27 cellular contexts compared by ENCODE assay signal in the genomic region with DNA sequence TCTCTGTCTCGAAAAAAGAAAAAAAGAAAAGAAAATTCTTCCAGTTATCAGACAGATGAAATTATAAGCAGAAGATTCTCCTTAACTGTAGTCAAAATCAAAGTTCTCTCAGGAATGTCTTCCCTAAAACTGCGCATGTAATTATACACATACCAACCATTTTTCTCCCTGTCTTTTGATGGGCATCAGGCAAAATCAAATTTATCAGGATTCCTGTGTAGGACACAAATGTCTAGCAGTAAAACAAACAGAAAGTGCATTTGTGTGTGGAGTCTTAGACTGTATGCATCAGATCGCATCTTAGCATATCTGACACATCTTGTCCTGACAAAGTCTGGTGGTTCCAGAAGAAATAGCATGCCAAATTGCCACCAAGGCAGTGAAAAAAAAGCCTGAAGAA. TPM values are rescaled to one million over a fixed set of nuclear protein-coding genes. Genes with fewer than 3 reads are reported as not detected.
"Had no signal": no experiment of that assay in that cellular context is flagged by ENCODE, and none has a peak within 500 bp of the region (broad histone marks: within the 10 kb centered on the region; RNA-seq: fewer than 3 reads in every experiment).

No MANE protein-coding gene starts in this region.

- H3K9me3 ChIP-seq: esophagus muscularis mucosa, gastrocnemius medialis had no signal

- H3K4me3 ChIP-seq: esophagus muscularis mucosa, gastrocnemius medialis had no signal

- H3K27me3 ChIP-seq: brain microvascular endothelial cell, esophagus muscularis mucosa, foreskin keratinocyte, gastrocnemius medialis had no signal

- H3K36me3 ChIP-seq: brain microvascular endothelial cell, esophagus muscularis mucosa, gastrocnemius medialis had no signal

- DNase-seq: activated CD4-positive, alpha-beta memory T cell treated with anti-CD3 and anti-CD28 coated beads, Interleukin-2, amount 10 ng/mL, durations not matched to agents 7 days and 5 days; activated CD4-positive, alpha-beta T cell treated with anti-CD3 and anti-CD28 coated beads for 1 hour; activated CD4-positive, alpha-beta T cell treated with anti-CD3 and anti-CD28 coated beads for 4 hours; activated CD4-positive, alpha-beta T cell treated with anti-CD3 and anti-CD28 coated beads, Interleukin-2, amount 10 ng/mL, durations not matched to agents 7 days and 5 days; activated CD4-positive, alpha-beta T cell treated with anti-CD3 and anti-CD28 coated beads, Interleukin-2, amount 50 U/mL, for 4 hours; activated effector memory CD4-positive, alpha-beta T cell treated with Interleukin-2 at 50 U/mL for 16 hours; activated gamma-delta T cell treated with Interleukin-2 at 50 U/mL for 16 hours; activated naive CD4-positive, alpha-beta T cell treated with anti-CD3 and anti-CD28 coated beads, Interleukin-2, amount 50 U/mL, for 16 hours; activated naive CD4-positive, alpha-beta T cell treated with Interleukin-2 at 50 U/mL for 16 hours; activated T-cell treated with anti-CD3 and anti-CD28 coated beads, Interleukin-2, amount 50 U/mL, for 4 hours; amniotic stem cell; anterior cingulate cortex; brain microvascular endothelial cell; cortex of kidney; dermis blood vessel endothelial cell; effector CD4-positive, alpha-beta T cell; effector memory CD8-positive, alpha-beta T cell; erythroblast; foreskin keratinocyte; gastrocnemius medialis; glutamatergic neuron; T-helper 2 cell had no signal

- H3K27ac ChIP-seq: brain microvascular endothelial cell, esophagus muscularis mucosa, foreskin keratinocyte, gastrocnemius medialis, VCaP had no signal

- ATAC-seq: activated T-cell treated with anti-CD3 and anti-CD28 coated beads, Interleukin-2, amount 50 U/mL, for 4 hours; activated T-helper 17 cell treated with anti-CD3 and anti-CD28 coated beads, Interleukin-2, amount 50 U/mL, for 72 hours; effector memory CD8-positive, alpha-beta T cell; foreskin keratinocyte; gastrocnemius medialis; WTC11 had no signal

RNA-seq across cellular contexts. Expression of a gene that starts 3.9 kb away (rescaled TPM):
- total RNA-seq: activated CD4-positive, alpha-beta memory T cell treated with anti-CD3 and anti-CD28 coated beads, Interleukin-2, amount 10 ng/mL, durations not matched to agents 7 days and 5 days; activated CD4-positive, alpha-beta T cell treated with anti-CD3 and anti-CD28 coated beads, Interleukin-2, amount 10 ng/mL, durations not matched to agents 7 days and 5 days; activated T-helper 17 cell treated with anti-CD3 and anti-CD28 coated beads, Interleukin-2, amount 50 U/mL, for 72 hours; T-helper 1 cell treated with Interleukin-12 subunit alpha and Interleukin-12 subunit beta and Interleukin-4 antibody, amounts not matched to agents 30 ng/mL and 1 ng/mL, for 36 hours had no signal
